In the genomic region with DNA sequence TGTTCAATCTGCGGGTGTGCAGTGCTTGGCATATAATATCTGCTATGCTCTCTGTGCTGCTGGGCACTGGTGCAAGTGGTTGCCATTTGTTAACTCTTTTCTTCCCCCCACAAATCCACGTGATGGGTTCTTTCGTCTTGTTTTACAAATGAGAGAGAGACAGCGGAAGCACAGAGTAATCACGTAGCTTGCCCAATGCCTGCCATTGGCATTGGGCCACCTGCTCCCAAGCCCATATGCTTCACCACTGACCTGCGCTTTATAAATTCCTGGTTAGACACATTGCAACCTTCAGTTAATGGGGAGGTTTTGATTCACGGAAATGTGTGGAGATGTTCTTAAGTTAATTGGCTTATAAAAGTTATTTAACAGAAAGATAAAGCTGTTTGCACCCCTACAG, we compare ENCODE assay signal across 9 cellular contexts.
"Had no signal": no experiment of that assay in that cellular context is flagged by ENCODE, and none has a peak within 500 bp of the region (broad histone marks: within the 10 kb centered on the region; RNA-seq: fewer than 3 reads in every experiment).

No MANE protein-coding gene starts in this region.

- H3K9me3 ChIP-seq: HAP-1 had no signal

- H3K4me1 ChIP-seq: HAP-1 had no signal

- ATAC-seq: HCT116, K562 had no signal

- FAIRE-seq: K562 had no signal

- DNase-seq: GM23248, GOT3, H7, HFFc6, IMR-90 had no signal

- H3K27ac ChIP-seq: GM23248, HL-60 had no signal

- H3K4me3 ChIP-seq: GM23248, HAP-1, K562 had no signal
